11 cellular contexts compared by ENCODE assay signal in the genomic region with DNA sequence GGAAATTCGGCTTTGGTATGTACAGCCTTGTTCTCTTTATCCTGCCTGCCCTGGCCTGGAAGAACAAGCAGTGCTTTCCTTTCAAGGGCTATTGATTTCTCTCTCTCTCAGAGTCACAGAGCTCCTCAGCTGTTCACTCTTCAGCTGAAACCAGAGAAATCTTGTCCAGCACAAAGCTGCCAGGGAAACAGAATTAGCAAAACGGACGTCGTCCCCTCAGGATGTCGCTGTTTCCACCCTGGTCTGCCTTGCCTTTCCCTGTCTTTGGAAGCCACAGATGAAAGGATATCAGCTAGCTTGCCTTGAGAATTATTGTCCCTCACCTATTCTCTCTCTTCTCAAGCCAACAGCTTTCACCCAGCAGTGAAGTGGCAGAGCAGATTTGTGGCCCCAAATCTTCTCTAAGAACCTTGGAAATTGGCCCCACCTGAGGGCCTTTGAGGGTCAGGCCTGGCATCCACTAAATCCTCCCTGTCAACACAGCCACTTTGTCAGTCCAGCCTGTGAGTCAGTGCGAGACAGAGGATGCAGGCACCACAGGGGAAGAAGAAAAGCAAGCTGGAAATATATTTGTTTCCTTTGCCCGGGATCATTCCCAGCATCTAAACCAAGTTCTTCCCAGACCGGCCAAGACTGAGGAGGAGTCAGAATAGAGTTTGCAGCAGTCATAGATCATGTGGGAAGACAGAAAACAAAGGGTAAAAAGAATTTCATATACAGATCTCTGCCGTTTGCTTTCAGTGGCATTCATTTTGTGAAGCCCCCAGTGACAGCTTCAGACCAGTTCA.
DNase-seq lines count a peak whose midpoint lies in the region; ATAC-seq and TF ChIP-seq lines count a peak whose summit lies in the region.
"Had no signal": no experiment of that assay in that cellular context is flagged by ENCODE, and none has a peak within 500 bp of the region (broad histone marks: within the 10 kb centered on the region; RNA-seq: fewer than 3 reads in every experiment).

No MANE protein-coding gene starts in this region.

- H3K27me3 ChIP-seq in layer of hippocampus (ENCODE audit: control insufficient read depth, insufficient read depth, low read length) (no peaks in the 10 kb centered on the region), testis (no peaks in the 10 kb centered on the region)

- TF ChIP-seq POLR2A in testis (IDR thresholded peaks at IDR 0.05), result no peak

- H3K4me1 ChIP-seq in testis, result peaks cover 53% of the 10 kb centered on the region

- H3K9me3 ChIP-seq in testis, result no peaks in the 10 kb centered on the region

- no peaks in the 10 kb centered on the region for H3K36me3 ChIP-seq in testis (ENCODE audit: low read depth, missing control alignments)

- H3K4me3 ChIP-seq in astrocyte of the spinal cord (ENCODE audit: low read depth, low read length) (no peak overlapping the region), testis (no peak overlapping the region)

- in situ Hi-C loops in astrocyte of the spinal cord (cut with HindIII; ENCODE audit: low sequenced_read_pairs), result no loop called here

- H3K27ac ChIP-seq in layer of hippocampus (ENCODE audit: low read depth, low read length), result peak overlapping the region; percentile 58
- H3K27ac ChIP-seq in testis, result peak overlapping the region; percentile 24 to 77
- H3K27ac ChIP-seq: VCaP had no signal

- no peak for TF ChIP-seq CTCF in astrocyte of the spinal cord (IDR thresholded peaks at IDR 0.05; ENCODE audit: low read depth, low read length)
- no peak for TF ChIP-seq CTCF in testis (IDR thresholded peaks at IDR 0.05)

- intact Hi-C loops in testis (cut with DNase I; ENCODE audit: low total_unique reads), result no loop called here

- WGBS in testis, 2 donors, result 37 to 43% methylated on average over 8 to 9 of the region's 9 CpGs

- no peak for ATAC-seq in GM19324 (IDR thresholded peaks at IDR 0.05; ENCODE audit: low FRiP score, unreplicated experiment)

- DNase-seq in LHCN-M2 (ENCODE audit: low read depth) (peak; percentile 51), astrocyte of the spinal cord (ENCODE audit: low read depth, low spot score) (peak; percentile 24), testis (no peak), NCI-H526 (lab: John Stamatoyannopoulos, UW) (no peak), T-helper 9 cell (no peak)
- DNase-seq: activated gamma-delta T cell treated with Interleukin-2 at 50 U/mL for 16 hours, islet precursor cell, NCI-H2171 had no signal

Comparison
In these comparisons a context has a peak if more than half of its experiments do, and no peak if none do; other contexts are left out.
1. DNase-seq: peak in LHCN-M2 (single experiment) and astrocyte of the spinal cord (single experiment); none in testis (single experiment), NCI-H526 (0 of 2) and T-helper 9 cell (single experiment).